14 cellular contexts compared by ENCODE assay signal in the genomic region with DNA sequence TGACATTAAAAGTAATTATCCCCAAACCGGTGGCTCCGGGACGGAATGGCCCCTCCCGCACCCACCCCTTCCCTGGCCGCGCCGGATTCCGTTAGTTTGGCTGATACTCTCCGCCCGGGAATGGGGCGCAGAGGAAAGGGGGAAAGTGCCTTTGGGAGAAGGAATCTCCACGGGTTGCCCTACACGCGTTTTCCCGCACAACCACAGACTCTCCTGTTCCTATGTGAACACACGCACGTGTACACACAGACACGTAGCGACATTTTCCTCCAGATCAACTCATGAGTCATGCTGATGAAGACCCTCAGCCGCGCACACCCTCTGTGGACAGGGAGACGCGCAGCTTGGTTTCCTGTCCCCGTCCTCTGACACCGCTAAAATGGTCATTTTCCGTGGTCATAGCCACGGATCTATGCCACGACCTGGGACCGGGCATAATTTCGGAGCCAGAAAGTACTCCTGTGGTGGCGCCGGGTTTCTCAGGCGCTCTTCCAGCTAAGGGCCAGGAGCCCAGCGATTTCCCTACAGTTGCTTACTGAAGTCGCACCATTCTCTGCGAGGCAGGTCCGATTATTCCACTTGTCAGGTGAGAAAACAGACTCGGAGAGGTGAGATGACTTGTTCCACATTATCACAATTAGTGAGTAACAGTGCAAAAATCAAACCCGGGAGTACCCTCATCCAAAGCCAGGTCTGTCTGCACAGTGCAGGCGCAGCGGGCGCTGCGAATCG. TPM values are rescaled to one million over a fixed set of nuclear protein-coding genes. Genes with fewer than 3 reads are reported as not detected.
A peak's percentile ranks its signal among the peaks of the same experiment; 100 is the strongest.
DNase-seq lines count a peak whose midpoint lies in the region; TF ChIP-seq lines count a peak whose summit lies in the region.
"Had no signal": no experiment of that assay in that cellular context is flagged by ENCODE, and none has a peak within 500 bp of the region (broad histone marks: within the 10 kb centered on the region; RNA-seq: fewer than 3 reads in every experiment).

No MANE protein-coding gene starts in this region.

- H3K36me3 Mint-ChIP-seq in endodermal cell (ENCODE audit: low read depth): no peaks in the 10 kb centered on the region
- no peaks in the 10 kb centered on the region for H3K36me3 Mint-ChIP-seq in progenitor cell of endocrine pancreas (ENCODE audit: insufficient read depth)

- H3K4me3 Mint-ChIP-seq in endodermal cell (peak overlapping the region; percentile 35), progenitor cell of endocrine pancreas (ENCODE audit: low read depth) (no peak overlapping the region)

- H3K9me3 ChIP-seq in endodermal cell (ENCODE audit: control insufficient read depth, low read length): no peaks in the 10 kb centered on the region

- WGBS in endodermal cell (ENCODE audit: insufficient coverage in 1 of 2, insufficient read length in 1 of 2), 2 experiments: 2% methylated on average over 26 to 44 of the region's 44 CpGs

- peaks cover 7% of the 10 kb centered on the region for H3K4me1 ChIP-seq in endodermal cell (ENCODE audit: control insufficient read depth, insufficient read depth, low read length)

- H3K4me1 Mint-ChIP-seq in endodermal cell (peaks cover 34% of the 10 kb centered on the region), progenitor cell of endocrine pancreas (ENCODE audit: low read depth) (peaks cover 13% of the 10 kb centered on the region)

- H3K27me3 Mint-ChIP-seq in endodermal cell (ENCODE audit: insufficient read depth) (peaks cover 100% of the 10 kb centered on the region), progenitor cell of endocrine pancreas (peaks cover 97% of the 10 kb centered on the region)

- no peak overlapping the region for H3K27ac ChIP-seq in endodermal cell (ENCODE audit: low read depth, low read length)

- DNase-seq in NCI-H2029 treated with DMSO at 0.1 percent for 48 hours (lab: John Stamatoyannopoulos, UW) (peak; percentile 38), NCI-H2029 (lab: John Stamatoyannopoulos, UW) (no peak), NCI-H526 treated with DMSO at 0.1 percent for 48 hours (lab: John Stamatoyannopoulos, UW) (peak; percentile 27), endodermal cell (peak; percentile 61), progenitor cell of endocrine pancreas (ENCODE audit: low spot score, unreplicated experiment) (no peak), NCI-H187 (lab: John Stamatoyannopoulos, UW) (no peak), HCEC 1CT (no peak), GM20000 (ENCODE audit: low spot score) (no peak)
- DNase-seq: 8988T, cerebellar nuclear complex, right cardiac atrium had no signal

- H3K36me3 ChIP-seq in endodermal cell (ENCODE audit: control insufficient read depth, insufficient read depth, low read length): no peaks in the 10 kb centered on the region

- H3K27ac Mint-ChIP-seq in endodermal cell (no peak overlapping the region), progenitor cell of endocrine pancreas (peak overlapping the region; percentile 62)

- H3K9ac ChIP-seq in endodermal cell (ENCODE audit: extremely low read depth, low read length, poor library complexity, severe bottlenecking): no peak overlapping the region

- H3K27me3 ChIP-seq in endodermal cell (ENCODE audit: control insufficient read depth, insufficient read depth, low read length, poor library complexity, severe bottlenecking): peaks cover 100% of the 10 kb centered on the region

- no peak for TF ChIP-seq CTCF in endodermal cell (conservative IDR thresholded peaks at IDR 0.05)
- TF ChIP-seq CTCF in progenitor cell of endocrine pancreas (IDR thresholded peaks at IDR 0.05; ENCODE audit: unreplicated experiment): no peak
- TF ChIP-seq CTCF in GM20000 (IDR thresholded peaks at IDR 0.05; ENCODE audit: extremely low read depth, missing control alignments): no peak

- peak overlapping the region; percentile 59 for H3K4me3 ChIP-seq in endodermal cell (ENCODE audit: low read length)

- H3K9me3 Mint-ChIP-seq in endodermal cell: peaks cover 2% of the 10 kb centered on the region
- H3K9me3 Mint-ChIP-seq in progenitor cell of endocrine pancreas (ENCODE audit: low read depth): no peaks in the 10 kb centered on the region

RNA-seq across cellular contexts. Expression of gene DMRTA2, which starts 4.0 kb away (rescaled TPM):
- total RNA-seq in endodermal cell: 1 to 10 TPM; 1.2 to 2.4 TPM
- 0.50 TPM for polyA plus RNA-seq in endodermal cell (2013, experiment 1 of 2)
- polyA plus RNA-seq in endodermal cell (2013, experiment 2 of 2): 0.33 TPM
- total RNA-seq in progenitor cell of endocrine pancreas: 0.20 TPM in 1 of 2 replicates, not detected in the other
- total RNA-seq: lung microvascular endothelial cell; OCI-LY7; right cardiac atrium; T-helper 2 cell treated with Interferon-gamma antibody and Interleukin-4, amounts not matched to agents 100 ng/mL and 5 ng/mL, for 36 hours had no signal

Comparison
In these comparisons a context has a peak if more than half of its experiments do, and no peak if none do; other contexts are left out.
1. DNase-seq: peak in NCI-H2029 treated with DMSO at 0.1 percent for 48 hours (single experiment), NCI-H526 treated with DMSO at 0.1 percent for 48 hours (single experiment) and endodermal cell (single experiment); none in NCI-H2029 (single experiment), progenitor cell of endocrine pancreas (single experiment), NCI-H187 (0 of 2), HCEC 1CT (single experiment) and GM20000 (single experiment).